11 cellular contexts compared by ENCODE assay signal in the genomic region with DNA sequence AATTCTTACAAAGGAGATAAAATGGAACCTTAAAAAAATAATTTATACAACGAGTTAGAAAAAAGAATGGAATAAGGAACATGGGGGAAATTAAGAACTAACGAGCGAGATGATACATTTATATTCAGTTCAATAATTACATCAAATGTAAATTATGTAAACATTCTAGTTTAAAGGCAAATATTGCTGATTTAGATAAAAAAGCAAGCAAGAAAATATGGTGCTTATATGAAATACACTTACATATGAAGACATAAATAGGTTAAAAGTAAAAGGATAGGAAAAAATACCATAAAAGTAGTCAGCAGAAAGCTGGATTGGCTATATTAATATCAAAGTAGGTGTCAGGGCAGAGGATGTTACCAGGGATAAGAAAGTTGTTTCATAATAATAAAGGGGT.
"Had no signal": no experiment of that assay in that cellular context is flagged by ENCODE, and none has a peak within 500 bp of the region (broad histone marks: within the 10 kb centered on the region; RNA-seq: fewer than 3 reads in every experiment).

No MANE protein-coding gene starts in this region.

- DNase-seq: GM23248, GOT3, H7, H9, HCEC 1CT, HFFc6 had no signal

- H3K9me3 ChIP-seq: HAP-1 had no signal

- H3K4me1 Mint-ChIP-seq: GM23338, H9 had no signal

- H3K9ac ChIP-seq: GM23248 had no signal

- H3K27ac Mint-ChIP-seq: GM23338, H9, HFFc6 had no signal

- H3K36me3 ChIP-seq: HAP-1 had no signal

- H3K4me3 Mint-ChIP-seq: GM23338, H9, HFFc6 had no signal

- H3K4me3 ChIP-seq: GM23248, GM23338, HAP-1 had no signal

- H3K9me3 Mint-ChIP-seq: GM23338, H9, HFFc6 had no signal

- H3K4me2 ChIP-seq: GM23338 had no signal

- ATAC-seq: GM23338, HCT116 had no signal

- H3K4me1 ChIP-seq: HAP-1 had no signal

- H3K27ac ChIP-seq: GM23248 had no signal

- H2AFZ ChIP-seq: GM23248, GM23338 had no signal

- FAIRE-seq: H1, H54 had no signal
